ENCODE assay signal across 17 cellular contexts in genomic region chr17:74704536-74704935, GRCh38. TPM values are rescaled to one million over a fixed set of nuclear protein-coding genes. Genes with fewer than 3 reads are reported as not detected.
DNase-seq lines count a peak whose midpoint lies in the region; ATAC-seq and TF ChIP-seq lines count a peak whose summit lies in the region.
"Had no signal": no experiment of that assay in that cellular context is flagged by ENCODE, and none has a peak within 500 bp of the region (broad histone marks: within the 10 kb centered on the region; RNA-seq: fewer than 3 reads in every experiment).

No MANE protein-coding gene starts in this region.

- H3T11ph ChIP-seq in H9 (ENCODE audit: low read length), result no peak overlapping the region

- no peak overlapping the region for H3K27ac ChIP-seq in lower lobe of right lung
- H3K27ac ChIP-seq in spleen, result no peak overlapping the region
- H3K27ac ChIP-seq in H9 (ENCODE audit: insufficient read length, low read depth, low read length), result no peak overlapping the region
- H3K27ac ChIP-seq: BLaER1 treated with 17β-estradiol and CSF1 and Interleukin-3, amounts not matched to agents 10 nM and 100 nM; GM23248 had no signal

- H4K91ac ChIP-seq in H9 (ENCODE audit: insufficient read length, low read depth, low read length), result no peak overlapping the region

- H3K4ac ChIP-seq in H9 (ENCODE audit: low read depth, low read length), result no peak overlapping the region

- H3K4me3 ChIP-seq in lower lobe of right lung (no peak overlapping the region), spleen (no peak overlapping the region)
- H3K4me3 ChIP-seq: BLaER1 treated with 17β-estradiol and CSF1 and Interleukin-3, amounts not matched to agents 10 nM and 100 nM; GM23248; K562 had no signal

- DNase-seq in CD14-positive monocyte (ENCODE audit: low spot score), result no peak
- DNase-seq in DMS79 treated with DMSO at 0.1 percent for 48 hours (lab: John Stamatoyannopoulos, UW), result peak; percentile 18
- peak; percentile 73 for DNase-seq in lower lobe of right lung
- DNase-seq in spleen, result peak; percentile 14
- DNase-seq in NCI-H526 (lab: John Stamatoyannopoulos, UW), result no peak
- DNase-seq in activated gamma-delta T cell (lab: John Stamatoyannopoulos, UW), result no peak
- no peak for DNase-seq in H9
- DNase-seq: Caco-2; CD4-positive, alpha-beta T cell; GM23248; HFFc6; IMR-90 had no signal

- H3K9me3 Mint-ChIP-seq in CD14-positive monocyte, result peaks cover 0 to 2% (median 0%) of the 10 kb centered on the region in 7 donors
- H3K9me3 Mint-ChIP-seq in H9, result no peaks in the 10 kb centered on the region
- H3K9me3 Mint-ChIP-seq: CD4-positive, alpha-beta T cell had no signal

- H3K79me1 ChIP-seq in H9 (ENCODE audit: insufficient read depth, low read depth, low read length, poor library complexity, severe bottlenecking), result no peaks in the 10 kb centered on the region

- 84 to 90% (median 85%) methylated on average over 8 of the region's 8 CpGs for WGBS in spleen, 5 donors
- no CpG with 5 or more reads among the region's 8 CpGs for WGBS in H9 (ENCODE audit: extremely low coverage, insufficient read length, low lambda C conversion rate)

- no peak overlapping the region for H3K4me2 ChIP-seq in H9 (ENCODE audit: insufficient read depth, insufficient read length, low read length)
- H3K4me2 ChIP-seq: BLaER1 treated with 17β-estradiol and CSF1 and Interleukin-3, amounts not matched to agents 10 nM and 100 nM had no signal

- H3K27ac Mint-ChIP-seq in CD14-positive monocyte (peak overlapping the region in 5 of 7 donors; percentile 16 to 65 (median 46)), H9 (no peak overlapping the region)
- H3K27ac Mint-ChIP-seq: B cell; CD4-positive, alpha-beta T cell; HFFc6 had no signal

- H3K18ac ChIP-seq in H9 (ENCODE audit: insufficient read length, low read depth, low read length), result no peak overlapping the region

- H3K4me1 ChIP-seq in lower lobe of right lung (peaks cover 22% of the 10 kb centered on the region), spleen (peaks cover 0 to 15% (median 0%) of the 10 kb centered on the region in 6 donors), H9 (ENCODE audit: insufficient read depth, low read length) (no peaks in the 10 kb centered on the region)

- no peaks in the 10 kb centered on the region for H3K79me2 ChIP-seq in H9 (ENCODE audit: insufficient read depth, low read length)

- peaks cover 10% of the 10 kb centered on the region for H3K27me3 ChIP-seq in lower lobe of right lung (ENCODE audit: low read depth)
- H3K27me3 ChIP-seq in spleen (replicated peaks in 1 of 7), result peaks cover 0 to 9% (median 0%) of the 10 kb centered on the region in 7 donors
- peaks cover 2% of the 10 kb centered on the region; the same call in 1 of the 2 replicates for H3K27me3 ChIP-seq in H9 (ENCODE audit: insufficient read depth, low read length)
- H3K27me3 ChIP-seq: BLaER1 treated with 17β-estradiol and CSF1 and Interleukin-3, amounts not matched to agents 10 nM and 100 nM had no signal

- TF ChIP-seq CTCF in CD14-positive monocyte (IDR thresholded peaks at IDR 0.05) (no peak), lower lobe of right lung (IDR thresholded peaks at IDR 0.05) (no peak), spleen (IDR thresholded peaks at IDR 0.05 in 8 of 11, conservative IDR thresholded peaks at IDR 0.05 in 3 of 11) (no peak), H9 (conservative IDR thresholded peaks at IDR 0.05) (no peak)

- H2BK5ac ChIP-seq in H9 (ENCODE audit: insufficient read length, low read length), result no peak overlapping the region

- H2BK20ac ChIP-seq in H9 (ENCODE audit: low read depth, low read length, poor library complexity, severe bottlenecking), result no peak overlapping the region

- H3K36me3 ChIP-seq in lower lobe of right lung (peaks cover 3% of the 10 kb centered on the region), spleen (peaks cover 0 to 56% (median 0%) of the 10 kb centered on the region in 6 donors)

- no peak overlapping the region for H2BK120ac ChIP-seq in H9 (ENCODE audit: low read depth, low read length, poor library complexity, severe bottlenecking)

- H3K4me3 Mint-ChIP-seq in CD14-positive monocyte (no peak overlapping the region), H9 (no peak overlapping the region)
- H3K4me3 Mint-ChIP-seq: B cell; CD4-positive, alpha-beta T cell; HFFc6 had no signal

- no peaks in the 10 kb centered on the region for H3K9me3 ChIP-seq in lower lobe of right lung
- no peaks in the 10 kb centered on the region for H3K9me3 ChIP-seq in spleen
- H3K9me3 ChIP-seq in H9 (ENCODE audit: control insufficient read depth, low read depth, low read length), result no peaks in the 10 kb centered on the region
- H3K9me3 ChIP-seq: BLaER1 treated with 17β-estradiol and CSF1 and Interleukin-3, amounts not matched to agents 10 nM and 100 nM; Caco-2 had no signal

- H3K27me3 Mint-ChIP-seq in CD14-positive monocyte (ENCODE audit: low read depth in 3 of 3), result peaks cover 0 to 3% (median 0%) of the 10 kb centered on the region in 3 donors
- peaks cover 42% of the 10 kb centered on the region for H3K27me3 Mint-ChIP-seq in H9 (ENCODE audit: low read depth)
- H3K27me3 Mint-ChIP-seq: CD4-positive, alpha-beta T cell had no signal

- H3K36me3 Mint-ChIP-seq in CD14-positive monocyte (peaks cover 76 to 98% of the 10 kb centered on the region in 2 donors), H9 (ENCODE audit: insufficient read depth in 1 of 3, low read depth in 3 of 3) (no peaks in the 10 kb centered on the region)

- intact Hi-C loops in CD14-positive monocyte (cut with micrococcal nuclease), result no loop called here
- intact Hi-C loops in lower lobe of right lung (cut with DNase I), result no loop called here
- intact Hi-C loops in spleen (cut with DNase I; ENCODE audit: low total_unique reads), result no loop called here

- no peak overlapping the region for H4K8ac ChIP-seq in H9 (replicated peaks; ENCODE audit: insufficient read length, low read depth, low read length)

- no peak overlapping the region for H4K5ac ChIP-seq in H9 (ENCODE audit: insufficient read length, low read depth, low read length)

- H2AK5ac ChIP-seq in H9 (ENCODE audit: insufficient read length, low read length), result no peak overlapping the region

- H3K56ac ChIP-seq in H9 (ENCODE audit: insufficient read length, low read depth, low read length), result no peak overlapping the region

- no peaks in the 10 kb centered on the region for H3K23me2 ChIP-seq in H9 (ENCODE audit: insufficient read length, low read depth, low read length, poor library complexity, severe bottlenecking)

- H2BK12ac ChIP-seq in H9 (ENCODE audit: insufficient read length, low read depth, low read length), result no peak overlapping the region

- H4K20me1 ChIP-seq in H9 (ENCODE audit: control insufficient read depth, insufficient read depth, insufficient read length), result no peaks in the 10 kb centered on the region

- peak; percentile 85 to 86 for ATAC-seq in lower lobe of right lung
- ATAC-seq: HCT116, K562 had no signal

- no peak overlapping the region for H3K23ac ChIP-seq in H9 (ENCODE audit: insufficient read length, low read depth, low read length)

- TF ChIP-seq POLR2A in spleen (IDR thresholded peaks at IDR 0.05), result no peak

- no peak overlapping the region for H3K9ac ChIP-seq in H9 (ENCODE audit: extremely low read depth, insufficient read length, low read length)
- H3K9ac ChIP-seq: BLaER1 treated with 17β-estradiol and CSF1 and Interleukin-3, amounts not matched to agents 10 nM and 100 nM; GM23248 had no signal

- H3K14ac ChIP-seq in H9 (ENCODE audit: insufficient read depth, low read length), result no peak overlapping the region

- H3K4me1 Mint-ChIP-seq in CD14-positive monocyte (peaks cover 58% of the 10 kb centered on the region), H9 (no peaks in the 10 kb centered on the region)
- H3K4me1 Mint-ChIP-seq: B cell had no signal

- H2AFZ ChIP-seq in H9 (ENCODE audit: low read length), result no peak overlapping the region
- H2AFZ ChIP-seq: GM23248 had no signal

- H2BK15ac ChIP-seq in H9 (ENCODE audit: low read depth, low read length), result no peak overlapping the region

RNA-seq across cellular contexts. Expression of gene CD300LF, which starts 8.2 kb away (rescaled TPM):
- polyA plus RNA-seq in CD14-positive monocyte (100 to 1,000 TPM; 112 to 175 TPM), spleen (10 to 100 TPM; 13.1 to 30.6 (median 23.9) TPM)
- total RNA-seq in lower lobe of right lung (66.2 TPM), spleen (10 to 100 TPM; 29.5 to 45.8 (median 33.0) TPM), H9 (2021) (not detected in 2 replicates)
- total RNA-seq: A172, GM23248, HFFc6, IMR-90, K562 had no signal
- polyA plus RNA-seq: GM23248, IMR-90, K562 had no signal

RNA-seq across cellular contexts. Expression of gene RAB37, which starts 32.5 kb away (rescaled TPM):
- polyA plus RNA-seq in CD14-positive monocyte (10 to 100 TPM; 26.8 to 40.9 TPM), spleen (10 to 100 TPM; 16.6 to 37.6 (median 19.8) TPM)
- total RNA-seq in lower lobe of right lung (7.4 TPM), spleen (10 to 100 TPM; 17.4 to 29.2 (median 24.3) TPM), H9 (2021) (2.5 and 3.6 TPM in 2 replicates)
- total RNA-seq: A172, IMR-90 had no signal
- polyA plus RNA-seq: GM23248 had no signal

RNA-seq across cellular contexts. Expression of gene NHERF1, which starts 43.9 kb away (rescaled TPM):
- 100 to 1,000 TPM; 131 to 149 TPM for polyA plus RNA-seq in CD14-positive monocyte
- 35.7 TPM for total RNA-seq in lower lobe of right lung
- total RNA-seq in spleen, result 10 to 100 TPM; 41.9 to 85.6 (median 53.9) TPM
- polyA plus RNA-seq in spleen, result 10 to 100 TPM; 28.7 to 51.8 (median 37.2) TPM
- 74.4 and 78.7 TPM in 2 replicates for total RNA-seq in H9 (2021)

Comparison
In these comparisons a context has a peak if more than half of its experiments do, and no peak if none do; other contexts are left out.
1. DNase-seq: peak in DMS79 treated with DMSO at 0.1 percent for 48 hours (single experiment), lower lobe of right lung (single experiment) and spleen (single experiment); none in CD14-positive monocyte (single experiment), NCI-H526 (0 of 2), activated gamma-delta T cell (single experiment) and H9 (single experiment).
2. H3K27ac Mint-ChIP-seq: peak in CD14-positive monocyte (5 of 7); none in H9 (0 of 3).
3. RNA of gene CD300LF, which starts 8.2 kb away (total RNA-seq): 66.2 TPM in lower lobe of right lung (single experiment) and 29.5 to 45.8 TPM in spleen; not detected in H9; every median in the first group is over 10 times any median in the second.